In the genomic region with DNA sequence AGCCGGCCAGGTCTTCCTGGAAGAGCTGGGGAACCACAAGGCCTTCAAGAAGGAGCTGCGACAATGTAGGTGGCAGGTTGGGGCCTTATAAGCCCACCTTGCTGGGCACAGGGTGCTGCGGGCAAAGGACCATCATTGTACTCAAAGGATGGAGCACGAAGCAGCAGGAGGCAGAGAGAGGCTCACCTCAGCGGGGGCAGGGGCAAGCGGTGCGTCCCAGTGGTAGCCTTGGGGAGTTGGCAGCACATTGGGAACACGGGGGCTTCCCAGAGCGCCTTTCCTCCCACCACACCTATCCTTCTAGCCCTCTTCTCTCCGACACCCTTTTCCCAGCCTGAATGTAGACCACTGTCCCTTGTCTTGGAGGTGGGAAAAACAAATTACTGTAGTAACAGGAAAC, we compare ENCODE assay signal across 17 cellular contexts. TPM values are rescaled to one million over a fixed set of nuclear protein-coding genes. Genes with fewer than 3 reads are reported as not detected.
DNase-seq lines count a peak whose midpoint lies in the region; ATAC-seq, FAIRE-seq and TF ChIP-seq lines count a peak whose summit lies in the region.
"Had no signal": no experiment of that assay in that cellular context is flagged by ENCODE, and none has a peak within 500 bp of the region (broad histone marks: within the 10 kb centered on the region; RNA-seq: fewer than 3 reads in every experiment).

No MANE protein-coding gene starts in this region.

- TF ChIP-seq EP300 in HepG2 (IDR thresholded peaks at IDR 0.05; ENCODE audit: low read depth in 2 of 2, low read length in 2 of 2) (no peak), HepG2 (CRISPR knock-in tag; IDR thresholded peaks at IDR 0.05; ENCODE audit: borderline replicate concordance) (no peak), stomach (IDR thresholded peaks at IDR 0.05) (no peak)

- in situ Hi-C loops in HepG2 (cut with HindIII; ENCODE audit: extremely low pct_ligation_motif_present, low pct_unique_long_range_greater_than_20kb), result loop anchor here (5.0 kb wide), 1 partner anchor 49 kb away; a partner anchor contains a TSS

- BruUV-seq in HepG2 (replicated peaks; lab: Mats Ljungman, UMichigan), result no TSS peak

- no peak for FAIRE-seq in HepG2 (lab: Jason Lieb, UNC)

- no peaks in the 10 kb centered on the region for H3K9me3 ChIP-seq in HepG2 (ENCODE audit: low read length)
- H3K9me3 ChIP-seq in stomach, result no peaks in the 10 kb centered on the region
- H3K9me3 ChIP-seq: uterus had no signal

- peak overlapping the region; percentile 40 for H3K27ac Mint-ChIP-seq in stimulated activated naive CD8-positive, alpha-beta T cell treated with anti-CD3 and anti-CD28 coated beads, Interleukin-15, Interleukin-2, amounts not matched to agents 100 ng/mL and 50 ng/mL, for 24 hours
- H3K27ac Mint-ChIP-seq in stimulated activated naive CD8-positive, alpha-beta T cell treated with anti-CD3 and anti-CD28 coated beads, Interleukin-15, amount 100 ng/mL, for 72 hours, result peak overlapping the region in 1 of 2 donors; percentile 56
- H3K27ac Mint-ChIP-seq in activated naive CD4-positive, alpha-beta T cell treated with anti-CD3 and anti-CD28 coated beads, Interleukin-2, amount 50 U/mL, for 72 hours, result peak overlapping the region; percentile 68 to 73

- H4K20me1 ChIP-seq in HepG2 (ENCODE audit: insufficient read depth, low read length), result peaks cover 12% of the 10 kb centered on the region; the same call in 1 of the 2 replicates

- H3K4me3 Mint-ChIP-seq in stimulated activated naive CD8-positive, alpha-beta T cell treated with anti-CD3 and anti-CD28 coated beads, Interleukin-15, Interleukin-2, amounts not matched to agents 100 ng/mL and 50 ng/mL, for 24 hours, result no peak overlapping the region
- peak overlapping the region in 1 of 2 donors; percentile 83 for H3K4me3 Mint-ChIP-seq in stimulated activated naive CD8-positive, alpha-beta T cell treated with anti-CD3 and anti-CD28 coated beads, Interleukin-15, amount 100 ng/mL, for 72 hours

- no peak for TF ChIP-seq RAD21 in HepG2 (CRISPR knock-in tag; IDR thresholded peaks at IDR 0.05)

- CTCF ChIA-PET in HepG2 (lab: Yijun Ruan, JAX; ENCODE audit: low intra/inter-chr PET ratio, low total read pairs), result no interaction called here

- intact Hi-C loops in HepG2 (cut with micrococcal nuclease; ENCODE audit: unreplicated experiment), result no loop called here
- intact Hi-C loops in stomach (cut with DNase I; ENCODE audit: low total_unique reads), result no loop called here

- WGBS in HepG2 (ENCODE audit: low lambda C conversion rate), result 96% methylated on average over 10 of the region's 10 CpGs
- WGBS in stomach, 5 donors, result 87 to 97% (median 92%) methylated on average over 10 of the region's 10 CpGs

- POLR2A ChIA-PET in HepG2 (lab: Yijun Ruan, JAX), result interaction anchor here (1.0 to 9.0 kb wide), 5 partner anchors 15 to 99 kb away, joined by 3 to 180 read pairs (median 28); a partner anchor contains a TSS

- H3K36me3 ChIP-seq in HepG2 (replicated peaks in 1 of 2; ENCODE audit: control insufficient read depth in 1 of 2, insufficient read depth in 2 of 2, low read length in 2 of 2) (peaks cover 20 to 45% of the 10 kb centered on the region in 2 experiments), stomach (peaks cover 10 to 58% (median 55%) of the 10 kb centered on the region in 4 donors)
- H3K36me3 ChIP-seq: uterus had no signal

- H3K27me3 Mint-ChIP-seq in stimulated activated naive CD8-positive, alpha-beta T cell treated with anti-CD3 and anti-CD28 coated beads, Interleukin-15, Interleukin-2, amounts not matched to agents 100 ng/mL and 50 ng/mL, for 24 hours, result no peaks in the 10 kb centered on the region
- no peaks in the 10 kb centered on the region for H3K27me3 Mint-ChIP-seq in stimulated activated naive CD8-positive, alpha-beta T cell treated with anti-CD3 and anti-CD28 coated beads, Interleukin-15, amount 100 ng/mL, for 72 hours

- peak overlapping the region; percentile 83 for H3K27ac ChIP-seq in HepG2 (ENCODE audit: extremely low read length, insufficient read depth, low read length)
- H3K27ac ChIP-seq in stomach, result peak overlapping the region in 2 of 5 donors; percentile 2 to 92
- H3K27ac ChIP-seq: foreskin keratinocyte, HL-60, uterus had no signal

- DNase-seq in stimulated activated naive CD8-positive, alpha-beta T cell treated with anti-CD3 and anti-CD28 coated beads, Interleukin-15, amount 100 ng/mL, for 72 hours, result no peak
- DNase-seq in activated naive CD4-positive, alpha-beta T cell treated with anti-CD3 and anti-CD28 coated beads, Interleukin-2, amount 50 U/mL, for 72 hours (ENCODE audit: low spot score in 2 of 2), result no peak
- DNase-seq in HepG2 (ENCODE audit: low spot score) (no peak), stomach (no peak), iPS-NIHi7 (ENCODE audit: extremely low spot score) (no peak), GM10266 (ENCODE audit: extremely low spot score) (no peak)
- DNase-seq: aorta; effector CD8-positive, alpha-beta T cell; foreskin keratinocyte; GOT3; NCI-H2081; NCI-H82; T1000; uterus had no signal

- no peaks in the 10 kb centered on the region for H3K9me3 Mint-ChIP-seq in stimulated activated naive CD8-positive, alpha-beta T cell treated with anti-CD3 and anti-CD28 coated beads, Interleukin-15, Interleukin-2, amounts not matched to agents 100 ng/mL and 50 ng/mL, for 24 hours
- no peaks in the 10 kb centered on the region for H3K9me3 Mint-ChIP-seq in stimulated activated naive CD8-positive, alpha-beta T cell treated with anti-CD3 and anti-CD28 coated beads, Interleukin-15, amount 100 ng/mL, for 72 hours
- H3K9me3 Mint-ChIP-seq in activated naive CD4-positive, alpha-beta T cell treated with anti-CD3 and anti-CD28 coated beads, Interleukin-2, amount 50 U/mL, for 72 hours, result no peaks in the 10 kb centered on the region

- peak; percentile 16 to 35; a peak in 1 of 4 replicates for TF ChIP-seq POLR2A in HepG2 (IDR thresholded peaks at IDR 0.05; ENCODE audit: insufficient read depth in 1 of 2, low read depth in 2 of 2, low read length in 2 of 2)
- TF ChIP-seq POLR2A in stomach (IDR thresholded peaks at IDR 0.05), result no peak

- H3K9ac ChIP-seq in HepG2 (ENCODE audit: insufficient read depth, low read depth, low read length), result no peak overlapping the region

- peak overlapping the region; percentile 90 for H3K4me2 ChIP-seq in HepG2 (ENCODE audit: low read depth, low read length)

- peaks cover 40% of the 10 kb centered on the region for H3K79me2 ChIP-seq in HepG2 (ENCODE audit: insufficient read depth, low read length)

- TF ChIP-seq CTCF in HepG2 (CRISPR knock-in tag; IDR thresholded peaks at IDR 0.05) (no peak), stomach (IDR thresholded peaks at IDR 0.05) (no peak), GM10266 (IDR thresholded peaks at IDR 0.05; ENCODE audit: control insufficient read depth, insufficient read depth, low read depth, missing control alignments) (no peak)

- ATAC-seq in stimulated activated naive CD8-positive, alpha-beta T cell treated with anti-CD3 and anti-CD28 coated beads, Interleukin-15, amount 100 ng/mL, for 72 hours, result no peak
- ATAC-seq in activated naive CD4-positive, alpha-beta T cell treated with anti-CD3 and anti-CD28 coated beads, Interleukin-2, amount 50 U/mL, for 72 hours, result no peak
- ATAC-seq in HepG2, result no peak
- ATAC-seq in GM21447 (IDR thresholded peaks at IDR 0.05; ENCODE audit: unreplicated experiment), result no peak
- ATAC-seq: foreskin keratinocyte had no signal

- H3K36me3 Mint-ChIP-seq in stimulated activated naive CD8-positive, alpha-beta T cell treated with anti-CD3 and anti-CD28 coated beads, Interleukin-15, Interleukin-2, amounts not matched to agents 100 ng/mL and 50 ng/mL, for 24 hours (ENCODE audit: low read depth), result peaks cover 28% of the 10 kb centered on the region
- H3K36me3 Mint-ChIP-seq in activated naive CD4-positive, alpha-beta T cell treated with anti-CD3 and anti-CD28 coated beads, Interleukin-2, amount 50 U/mL, for 72 hours, result peaks cover 13 to 16% of the 10 kb centered on the region in 2 donors

- H3K27me3 ChIP-seq in HepG2 (ENCODE audit: control insufficient read depth in 1 of 2, insufficient read depth in 2 of 2, low read length in 2 of 2) (no peaks in the 10 kb centered on the region; a peak in 1 of 5 replicates), stomach (no peaks in the 10 kb centered on the region)
- H3K27me3 ChIP-seq: foreskin keratinocyte, uterus had no signal

- no peak overlapping the region for H2AFZ ChIP-seq in HepG2 (ENCODE audit: low read length)

- peaks cover 45% of the 10 kb centered on the region for H3K4me1 Mint-ChIP-seq in stimulated activated naive CD8-positive, alpha-beta T cell treated with anti-CD3 and anti-CD28 coated beads, Interleukin-15, Interleukin-2, amounts not matched to agents 100 ng/mL and 50 ng/mL, for 24 hours (ENCODE audit: low read depth)
- H3K4me1 Mint-ChIP-seq in stimulated activated naive CD8-positive, alpha-beta T cell treated with anti-CD3 and anti-CD28 coated beads, Interleukin-15, amount 100 ng/mL, for 72 hours, result peaks cover 65% of the 10 kb centered on the region

- H3K4me3 ChIP-seq in HepG2 (replicated peaks in 1 of 3; ENCODE audit: insufficient read depth in 1 of 3, low read depth in 2 of 3, low read length in 3 of 3), result peak overlapping the region in 1 of 3 experiments; percentile 93; a peak in 1 of 6 replicates
- H3K4me3 ChIP-seq in stomach, result peak overlapping the region in 2 of 4 donors; percentile 72 to 84
- H3K4me3 ChIP-seq: uterus had no signal

- H3K4me1 ChIP-seq in HepG2 (ENCODE audit: insufficient read depth, low read length) (peaks cover 57% of the 10 kb centered on the region), stomach (peaks cover 40 to 78% (median 69%) of the 10 kb centered on the region in 4 donors)
- H3K4me1 ChIP-seq: foreskin keratinocyte had no signal

RNA-seq across cellular contexts. Expression of a gene that starts 2.1 kb away (rescaled TPM):
- total RNA-seq in activated naive CD4-positive, alpha-beta T cell treated with anti-CD3 and anti-CD28 coated beads, Interleukin-2, amount 50 U/mL, for 72 hours, result 10 to 100 TPM; 63.1 to 85.3 TPM
- total RNA-seq in HepG2 (2016; rRNA removed; fragmentation: Illumina TruSeq; extraction: Trizol) (161 and 170 TPM in 2 replicates), stomach (10 to 100 TPM; 21.0 to 47.2 (median 30.7) TPM)
- total RNA-seq in HepG2 (2016; cell fraction: cytosol; rRNA removed; fragmentation: Illumina TruSeq; extraction: Trizol; ENCODE audit: low read depth), result 13.1 and 14.4 TPM in 2 replicates
- total RNA-seq in HepG2 (2016; cell fraction: insoluble cytoplasmic fraction; rRNA removed; fragmentation: Illumina TruSeq; extraction: Trizol), result 142 and 170 TPM in 2 replicates
- total RNA-seq in HepG2 (2016; cell fraction: membrane; rRNA removed; fragmentation: Illumina TruSeq; extraction: Trizol), result 61.3 and 66.7 TPM in 2 replicates
- total RNA-seq in HepG2 (2016; cell fraction: nucleus; rRNA removed; fragmentation: Illumina TruSeq; extraction: Trizol), result 95.4 and 98.2 TPM in 2 replicates
- polyA plus RNA-seq in HepG2 (2011; rRNA removed) (97.2 and 105 TPM in 2 replicates), stomach (10 to 100 TPM; 27.3 to 29.1 (median 29.0) TPM)
- polyA plus RNA-seq in HepG2 (2011; cell fraction: cytosol; rRNA removed), result 67.5 and 85.5 TPM in 2 replicates
- polyA plus RNA-seq in HepG2 (2011; cell fraction: nucleus; rRNA removed), result 104 and 124 TPM in 2 replicates
- polyA plus RNA-seq in HepG2 (2012), result 42.6 and 44.3 TPM in 2 replicates
- 18.7 and 20.0 TPM in 2 replicates for polyA plus RNA-seq in HepG2 (2016; cell fraction: cytosol; fragmentation: Illumina TruSeq; extraction: Trizol; ENCODE audit: low read depth)
- polyA plus RNA-seq in HepG2 (2016; cell fraction: insoluble cytoplasmic fraction; fragmentation: Illumina TruSeq; extraction: Trizol; ENCODE audit: low read depth), result 172 and 192 TPM in 2 replicates
- 49.0 TPM in 2 replicates for polyA plus RNA-seq in HepG2 (2016; cell fraction: membrane; fragmentation: Illumina TruSeq; extraction: Trizol; ENCODE audit: low read depth)
- 178 and 180 TPM in 2 replicates for polyA plus RNA-seq in HepG2 (2016; cell fraction: nucleus; fragmentation: Illumina TruSeq; extraction: Trizol; ENCODE audit: insufficient read depth, low read depth)
- polyA minus RNA-seq in HepG2 (2011; rRNA and poly(A)+ RNA removed; ENCODE audit: low replicate concordance), result 256 and 859 TPM in 2 replicates
- polyA minus RNA-seq in HepG2 (2011; cell fraction: cytosol; rRNA and poly(A)+ RNA removed), result 126 and 130 TPM in 2 replicates
- 93.4 and 142 TPM in 2 replicates for polyA minus RNA-seq in HepG2 (2011; cell fraction: nucleus; rRNA and poly(A)+ RNA removed)

RNA-seq across cellular contexts. Expression of a gene that starts 38.3 kb away (rescaled TPM):
- total RNA-seq in activated naive CD4-positive, alpha-beta T cell treated with anti-CD3 and anti-CD28 coated beads, Interleukin-2, amount 50 U/mL, for 72 hours, result 1 to 10 TPM; 1.2 to 2.0 TPM
- 0.53 and 0.60 TPM in 2 replicates for total RNA-seq in HepG2 (2016; rRNA removed; fragmentation: Illumina TruSeq; extraction: Trizol)
- 0.18 TPM in 1 of 2 replicates, not detected in the other for total RNA-seq in HepG2 (2016; cell fraction: cytosol; rRNA removed; fragmentation: Illumina TruSeq; extraction: Trizol; ENCODE audit: low read depth)
- total RNA-seq in HepG2 (2016; cell fraction: insoluble cytoplasmic fraction; rRNA removed; fragmentation: Illumina TruSeq; extraction: Trizol), result 0.41 and 0.92 TPM in 2 replicates
- 0.09 and 0.28 TPM in 2 replicates for total RNA-seq in HepG2 (2016; cell fraction: membrane; rRNA removed; fragmentation: Illumina TruSeq; extraction: Trizol)
- total RNA-seq in HepG2 (2016; cell fraction: nucleus; rRNA removed; fragmentation: Illumina TruSeq; extraction: Trizol), result 0.37 and 1.4 TPM in 2 replicates
- 0.48 and 0.73 TPM in 2 replicates for polyA plus RNA-seq in HepG2 (2011; rRNA removed)
- polyA plus RNA-seq in HepG2 (2011; cell fraction: cytosol; rRNA removed), result 0.15 and 0.35 TPM in 2 replicates
- polyA plus RNA-seq in HepG2 (2011; cell fraction: nucleus; rRNA removed), result 0.88 and 1.5 TPM in 2 replicates
- polyA plus RNA-seq in HepG2 (2012), result 0.57 and 0.59 TPM in 2 replicates
- polyA plus RNA-seq in HepG2 (2016; cell fraction: cytosol; fragmentation: Illumina TruSeq; extraction: Trizol; ENCODE audit: low read depth), result 0.10 TPM in 1 of 2 replicates, not detected in the other
- 0.72 and 1.5 TPM in 2 replicates for polyA plus RNA-seq in HepG2 (2016; cell fraction: insoluble cytoplasmic fraction; fragmentation: Illumina TruSeq; extraction: Trizol; ENCODE audit: low read depth)
- polyA plus RNA-seq in HepG2 (2016; cell fraction: membrane; fragmentation: Illumina TruSeq; extraction: Trizol; ENCODE audit: low read depth), result 0.08 TPM in 1 of 2 replicates, not detected in the other
- polyA plus RNA-seq in HepG2 (2016; cell fraction: nucleus; fragmentation: Illumina TruSeq; extraction: Trizol; ENCODE audit: insufficient read depth, low read depth), result 0.74 and 1.3 TPM in 2 replicates
- polyA minus RNA-seq in HepG2 (2011; rRNA and poly(A)+ RNA removed; ENCODE audit: low replicate concordance), result 0.48 TPM in 1 of 2 replicates, not detected in the other
- polyA minus RNA-seq in HepG2 (2011; cell fraction: cytosol; rRNA and poly(A)+ RNA removed), result not detected in 2 replicates
- polyA minus RNA-seq in HepG2 (2011; cell fraction: nucleus; rRNA and poly(A)+ RNA removed), result 1.3 and 4.0 TPM in 2 replicates
- total RNA-seq in stomach, result 1 to 10 TPM in 1 of 5 donors, not detected in 4; 1.3 TPM
- polyA plus RNA-seq in stomach, result 1 to 10 TPM in 1 of 3 donors, under 1 TPM in 2; 0.78 to 2.1 (median 0.81) TPM

RNA-seq across cellular contexts. Expression of a gene that starts 48.6 kb away (rescaled TPM):
- 100 to 1,000 TPM; 109 to 122 TPM for total RNA-seq in activated naive CD4-positive, alpha-beta T cell treated with anti-CD3 and anti-CD28 coated beads, Interleukin-2, amount 50 U/mL, for 72 hours
- total RNA-seq in HepG2 (2016; rRNA removed; fragmentation: Illumina TruSeq; extraction: Trizol), result 132 and 179 TPM in 2 replicates
- 46.7 and 51.0 TPM in 2 replicates for total RNA-seq in HepG2 (2016; cell fraction: cytosol; rRNA removed; fragmentation: Illumina TruSeq; extraction: Trizol; ENCODE audit: low read depth)
- 140 and 190 TPM in 2 replicates for total RNA-seq in HepG2 (2016; cell fraction: insoluble cytoplasmic fraction; rRNA removed; fragmentation: Illumina TruSeq; extraction: Trizol)
- 65.8 and 75.9 TPM in 2 replicates for total RNA-seq in HepG2 (2016; cell fraction: membrane; rRNA removed; fragmentation: Illumina TruSeq; extraction: Trizol)
- 79.3 and 85.4 TPM in 2 replicates for total RNA-seq in HepG2 (2016; cell fraction: nucleus; rRNA removed; fragmentation: Illumina TruSeq; extraction: Trizol)
- polyA plus RNA-seq in HepG2 (2011; rRNA removed), result 47.7 and 54.7 TPM in 2 replicates
- 23.0 and 30.1 TPM in 2 replicates for polyA plus RNA-seq in HepG2 (2011; cell fraction: cytosol; rRNA removed)
- polyA plus RNA-seq in HepG2 (2011; cell fraction: nucleus; rRNA removed), result 24.7 and 29.9 TPM in 2 replicates
- polyA plus RNA-seq in HepG2 (2012), result 75.2 and 76.1 TPM in 2 replicates
- 45.0 and 48.2 TPM in 2 replicates for polyA plus RNA-seq in HepG2 (2016; cell fraction: cytosol; fragmentation: Illumina TruSeq; extraction: Trizol; ENCODE audit: low read depth)
- 221 and 228 TPM in 2 replicates for polyA plus RNA-seq in HepG2 (2016; cell fraction: insoluble cytoplasmic fraction; fragmentation: Illumina TruSeq; extraction: Trizol; ENCODE audit: low read depth)
- 64.6 and 70.7 TPM in 2 replicates for polyA plus RNA-seq in HepG2 (2016; cell fraction: membrane; fragmentation: Illumina TruSeq; extraction: Trizol; ENCODE audit: low read depth)
- 97.9 and 98.9 TPM in 2 replicates for polyA plus RNA-seq in HepG2 (2016; cell fraction: nucleus; fragmentation: Illumina TruSeq; extraction: Trizol; ENCODE audit: insufficient read depth, low read depth)
- polyA minus RNA-seq in HepG2 (2011; rRNA and poly(A)+ RNA removed; ENCODE audit: low replicate concordance), result 61.1 and 62.3 TPM in 2 replicates
- polyA minus RNA-seq in HepG2 (2011; cell fraction: cytosol; rRNA and poly(A)+ RNA removed), result 44.7 and 52.7 TPM in 2 replicates
- polyA minus RNA-seq in HepG2 (2011; cell fraction: nucleus; rRNA and poly(A)+ RNA removed), result 116 and 129 TPM in 2 replicates
- total RNA-seq in stomach, result 100 to 1,000 TPM in 1 of 5 donors, 10 to 100 TPM in 4; 12.3 to 161 (median 61.6) TPM
- 10 to 100 TPM; 66.7 to 93.3 (median 74.5) TPM for polyA plus RNA-seq in stomach

RNA-seq across cellular contexts. Expression of a gene that starts 49.9 kb away (rescaled TPM):
- total RNA-seq in activated naive CD4-positive, alpha-beta T cell treated with anti-CD3 and anti-CD28 coated beads, Interleukin-2, amount 50 U/mL, for 72 hours, result 100 to 1,000 TPM; 140 to 187 TPM
- total RNA-seq in HepG2 (2016; rRNA removed; fragmentation: Illumina TruSeq; extraction: Trizol) (218 and 277 TPM in 2 replicates), stomach (100 to 1,000 TPM in 1 of 5 donors, 10 to 100 TPM in 4; 29.8 to 121 (median 48.7) TPM)
- total RNA-seq in HepG2 (2016; cell fraction: cytosol; rRNA removed; fragmentation: Illumina TruSeq; extraction: Trizol; ENCODE audit: low read depth), result 24.5 and 29.0 TPM in 2 replicates
- total RNA-seq in HepG2 (2016; cell fraction: insoluble cytoplasmic fraction; rRNA removed; fragmentation: Illumina TruSeq; extraction: Trizol), result 218 and 232 TPM in 2 replicates
- 75.9 and 85.9 TPM in 2 replicates for total RNA-seq in HepG2 (2016; cell fraction: membrane; rRNA removed; fragmentation: Illumina TruSeq; extraction: Trizol)
- total RNA-seq in HepG2 (2016; cell fraction: nucleus; rRNA removed; fragmentation: Illumina TruSeq; extraction: Trizol), result 147 and 157 TPM in 2 replicates
- polyA plus RNA-seq in HepG2 (2011; rRNA removed) (111 and 143 TPM in 2 replicates), stomach (10 to 100 TPM; 19.8 to 23.8 (median 23.5) TPM)
- polyA plus RNA-seq in HepG2 (2011; cell fraction: cytosol; rRNA removed), result 98.4 and 118 TPM in 2 replicates
- 94.3 and 115 TPM in 2 replicates for polyA plus RNA-seq in HepG2 (2011; cell fraction: nucleus; rRNA removed)
- polyA plus RNA-seq in HepG2 (2012), result 93.3 and 115 TPM in 2 replicates
- polyA plus RNA-seq in HepG2 (2016; cell fraction: cytosol; fragmentation: Illumina TruSeq; extraction: Trizol; ENCODE audit: low read depth), result 12.6 and 14.2 TPM in 2 replicates
- 183 and 215 TPM in 2 replicates for polyA plus RNA-seq in HepG2 (2016; cell fraction: insoluble cytoplasmic fraction; fragmentation: Illumina TruSeq; extraction: Trizol; ENCODE audit: low read depth)
- polyA plus RNA-seq in HepG2 (2016; cell fraction: membrane; fragmentation: Illumina TruSeq; extraction: Trizol; ENCODE audit: low read depth), result 30.1 and 37.0 TPM in 2 replicates
- 178 and 193 TPM in 2 replicates for polyA plus RNA-seq in HepG2 (2016; cell fraction: nucleus; fragmentation: Illumina TruSeq; extraction: Trizol; ENCODE audit: insufficient read depth, low read depth)
- 364 TPM in 2 replicates for polyA minus RNA-seq in HepG2 (2011; rRNA and poly(A)+ RNA removed; ENCODE audit: low replicate concordance)
- polyA minus RNA-seq in HepG2 (2011; cell fraction: cytosol; rRNA and poly(A)+ RNA removed), result 190 and 249 TPM in 2 replicates
- 60.3 and 96.6 TPM in 2 replicates for polyA minus RNA-seq in HepG2 (2011; cell fraction: nucleus; rRNA and poly(A)+ RNA removed)

RNA-seq across cellular contexts. Expression of a gene that starts 51.2 kb away (rescaled TPM):
- total RNA-seq in activated naive CD4-positive, alpha-beta T cell treated with anti-CD3 and anti-CD28 coated beads, Interleukin-2, amount 50 U/mL, for 72 hours, result 10 to 100 TPM; 16.7 to 17.5 TPM
- total RNA-seq in HepG2 (2016; rRNA removed; fragmentation: Illumina TruSeq; extraction: Trizol) (26.8 and 27.9 TPM in 2 replicates), stomach (10 to 100 TPM in 4 of 5 donors, 1 to 10 TPM in 1; 7.5 to 27.4 (median 19.6) TPM)
- total RNA-seq in HepG2 (2016; cell fraction: cytosol; rRNA removed; fragmentation: Illumina TruSeq; extraction: Trizol; ENCODE audit: low read depth), result 17.3 and 18.4 TPM in 2 replicates
- total RNA-seq in HepG2 (2016; cell fraction: insoluble cytoplasmic fraction; rRNA removed; fragmentation: Illumina TruSeq; extraction: Trizol), result 21.1 and 25.4 TPM in 2 replicates
- 36.4 and 39.9 TPM in 2 replicates for total RNA-seq in HepG2 (2016; cell fraction: membrane; rRNA removed; fragmentation: Illumina TruSeq; extraction: Trizol)
- 13.2 and 14.4 TPM in 2 replicates for total RNA-seq in HepG2 (2016; cell fraction: nucleus; rRNA removed; fragmentation: Illumina TruSeq; extraction: Trizol)
- polyA plus RNA-seq in HepG2 (2011; rRNA removed) (42.0 and 48.5 TPM in 2 replicates), stomach (10 to 100 TPM; 16.8 to 28.5 (median 27.6) TPM)
- polyA plus RNA-seq in HepG2 (2011; cell fraction: cytosol; rRNA removed), result 38.1 and 38.8 TPM in 2 replicates
- polyA plus RNA-seq in HepG2 (2011; cell fraction: nucleus; rRNA removed), result 36.5 and 41.2 TPM in 2 replicates
- 23.6 and 24.0 TPM in 2 replicates for polyA plus RNA-seq in HepG2 (2012)
- 15.6 and 18.2 TPM in 2 replicates for polyA plus RNA-seq in HepG2 (2016; cell fraction: cytosol; fragmentation: Illumina TruSeq; extraction: Trizol; ENCODE audit: low read depth)
- 26.9 and 33.5 TPM in 2 replicates for polyA plus RNA-seq in HepG2 (2016; cell fraction: insoluble cytoplasmic fraction; fragmentation: Illumina TruSeq; extraction: Trizol; ENCODE audit: low read depth)
- 35.0 and 37.3 TPM in 2 replicates for polyA plus RNA-seq in HepG2 (2016; cell fraction: membrane; fragmentation: Illumina TruSeq; extraction: Trizol; ENCODE audit: low read depth)
- polyA plus RNA-seq in HepG2 (2016; cell fraction: nucleus; fragmentation: Illumina TruSeq; extraction: Trizol; ENCODE audit: insufficient read depth, low read depth), result 29.9 and 31.9 TPM in 2 replicates
- polyA minus RNA-seq in HepG2 (2011; rRNA and poly(A)+ RNA removed; ENCODE audit: low replicate concordance), result 47.3 TPM in 2 replicates
- polyA minus RNA-seq in HepG2 (2011; cell fraction: cytosol; rRNA and poly(A)+ RNA removed), result 15.6 and 18.5 TPM in 2 replicates
- 15.3 and 17.8 TPM in 2 replicates for polyA minus RNA-seq in HepG2 (2011; cell fraction: nucleus; rRNA and poly(A)+ RNA removed)

Comparison
In these comparisons a context has a peak if more than half of its experiments do, and no peak if none do; other contexts are left out.
1. POLR2A ChIP-seq: peak in HepG2 (2 of 2); none in stomach (0 of 4).